ENCODE assay signal across 15 cellular contexts in genomic region chr12:3273409-3273853, GRCh38.
A peak's percentile ranks its signal among the peaks of the same experiment; 100 is the strongest.
DNase-seq lines count a peak whose midpoint lies in the region; ATAC-seq, FAIRE-seq and TF ChIP-seq lines count a peak whose summit lies in the region.
"Had no signal": no experiment of that assay in that cellular context is flagged by ENCODE, and none has a peak within 500 bp of the region (broad histone marks: within the 10 kb centered on the region; RNA-seq: fewer than 3 reads in every experiment).

No MANE protein-coding gene starts in this region.

- H3K4me3 ChIP-seq in right lobe of liver (no peak overlapping the region), HepG2 (replicated peaks in 1 of 3; ENCODE audit: insufficient read depth in 1 of 3, low read depth in 2 of 3, low read length in 3 of 3) (no peak overlapping the region), WERI-Rb-1 (ENCODE audit: low read depth, low read length) (no peak overlapping the region)
- H3K4me3 ChIP-seq: cardiac muscle cell, neural progenitor cell had no signal

- H3K79me2 ChIP-seq in HepG2 (ENCODE audit: insufficient read depth, low read length) = no peaks in the 10 kb centered on the region

- TF ChIP-seq RAD21 in HepG2 (CRISPR knock-in tag; IDR thresholded peaks at IDR 0.05) = no peak

- intact Hi-C loops in right lobe of liver (cut with DNase I) = loop anchor here (5.0 to 10.0 kb wide), 3 partner anchors 69 to 199 kb away; partner anchors contain the start of gene TSPAN9 (in 1 of the 2)
- intact Hi-C loops in HepG2 (cut with micrococcal nuclease; ENCODE audit: unreplicated experiment) = no loop called here
- intact Hi-C loops in left ventricle myocardium superior (cut with micrococcal nuclease) = no loop called here

- no peaks in the 10 kb centered on the region for H3K36me3 ChIP-seq in right lobe of liver
- H3K36me3 ChIP-seq in HepG2 (replicated peaks in 1 of 2; ENCODE audit: control insufficient read depth in 1 of 2, insufficient read depth in 2 of 2, low read length in 2 of 2) = peaks cover 1 to 4% of the 10 kb centered on the region in 2 experiments; a peak in 2 of 5 replicates
- H3K36me3 ChIP-seq in WERI-Rb-1 = peaks cover 77% of the 10 kb centered on the region
- H3K36me3 ChIP-seq: cardiac muscle cell, neural progenitor cell had no signal

- ATAC-seq in right lobe of liver = peak in 3 of 4 donors; percentile 8 to 20 (median 16)
- ATAC-seq in HepG2 = no peak
- peak; percentile 56 for ATAC-seq in left ventricle myocardium superior
- no peak for ATAC-seq in GM21423 (IDR thresholded peaks at IDR 0.05; ENCODE audit: unreplicated experiment)
- ATAC-seq: activated CD4-positive, alpha-beta T cell treated with anti-CD3 and anti-CD28 coated beads for 36 hours had no signal

- no peaks in the 10 kb centered on the region for H3K4me1 ChIP-seq in right lobe of liver
- H3K4me1 ChIP-seq in HepG2 (ENCODE audit: insufficient read depth, low read length) = no peaks in the 10 kb centered on the region

- no TSS peak for BruUV-seq in HepG2 (replicated peaks; lab: Mats Ljungman, UMichigan)

- H3K9me3 ChIP-seq in right lobe of liver (no peaks in the 10 kb centered on the region), HepG2 (ENCODE audit: low read length) (no peaks in the 10 kb centered on the region), WERI-Rb-1 (ENCODE audit: severe bottlenecking) (no peaks in the 10 kb centered on the region)

- no peak overlapping the region for H3K9ac ChIP-seq in HepG2 (ENCODE audit: insufficient read depth, low read depth, low read length)
- H3K9ac ChIP-seq: neural progenitor cell had no signal

- in situ Hi-C loops in HepG2 (cut with HindIII; ENCODE audit: extremely low pct_ligation_motif_present, low pct_unique_long_range_greater_than_20kb) = loop anchor here (5.0 to 10.0 kb wide), 2 partner anchors 141 to 199 kb away; partner anchors contain the start of gene TSPAN9

- DNase-seq in right lobe of liver (no peak), HepG2 (ENCODE audit: low spot score) (no peak), WERI-Rb-1 (no peak), left ventricle myocardium superior (no peak), amniotic stem cell (lab: John Stamatoyannopoulos, UW) (no peak)
- DNase-seq in activated CD4-positive, alpha-beta T cell treated with anti-CD3 and anti-CD28 coated beads, Interleukin-2, amount 50 U/mL, for 48 hours = no peak
- DNase-seq in stimulated activated CD4-positive, alpha-beta T cell treated with anti-CD3 and anti-CD28 coated beads, Interleukin-1b, Interleukin-23, amount 100 ng/mL, for 48 hours = no peak
- DNase-seq: activated CD4-positive, alpha-beta T cell treated with anti-CD3 and anti-CD28 coated beads for 36 hours; endodermal cell; glutamatergic neuron; NCI-H1048; NCI-H345 had no signal

- WGBS in right lobe of liver (ENCODE audit: insufficient coverage, low coverage, low lambda C conversion rate, missing lambda C conversion rate) = no CpG with 5 or more reads among the region's 7 CpGs
- 90% methylated on average over 6 of the region's 7 CpGs for WGBS in HepG2 (ENCODE audit: low lambda C conversion rate)

- H2AFZ ChIP-seq in HepG2 (ENCODE audit: low read length) = no peak overlapping the region
- H2AFZ ChIP-seq: neural progenitor cell had no signal

- H3K4me2 ChIP-seq in HepG2 (ENCODE audit: low read depth, low read length) = no peak overlapping the region
- H3K4me2 ChIP-seq: neural progenitor cell had no signal

- H3K27me3 ChIP-seq in right lobe of liver = no peaks in the 10 kb centered on the region
- H3K27me3 ChIP-seq in HepG2 (ENCODE audit: control insufficient read depth in 1 of 2, insufficient read depth in 2 of 2, low read length in 2 of 2) = no peaks in the 10 kb centered on the region
- no peaks in the 10 kb centered on the region for H3K27me3 ChIP-seq in WERI-Rb-1 (ENCODE audit: insufficient read depth, low read depth, severe bottlenecking)
- H3K27me3 ChIP-seq: cardiac muscle cell, neural progenitor cell had no signal

- H3K27ac ChIP-seq in right lobe of liver = no peak overlapping the region
- H3K27ac ChIP-seq in HepG2 (ENCODE audit: extremely low read length, insufficient read depth, low read length) = no peak overlapping the region
- peak overlapping the region; percentile 40 for H3K27ac ChIP-seq in WERI-Rb-1
- H3K27ac ChIP-seq: cardiac muscle cell, neural progenitor cell had no signal

- FAIRE-seq in HepG2 (lab: Jason Lieb, UNC) = no peak

- TF ChIP-seq CTCF in right lobe of liver (IDR thresholded peaks at IDR 0.05) = no peak
- TF ChIP-seq CTCF in HepG2 (CRISPR knock-in tag; IDR thresholded peaks at IDR 0.05) = no peak
- no peak for TF ChIP-seq CTCF in WERI-Rb-1 (IDR thresholded peaks at IDR 0.05; ENCODE audit: low read depth, low read length)

- peaks cover 17% of the 10 kb centered on the region; the same call in 1 of the 2 replicates for H4K20me1 ChIP-seq in HepG2 (ENCODE audit: insufficient read depth, low read length)

- CTCF ChIA-PET in HepG2 (lab: Yijun Ruan, JAX; ENCODE audit: low intra/inter-chr PET ratio, low total read pairs) = no interaction called here

- TF ChIP-seq POLR2A in right lobe of liver (IDR thresholded peaks at IDR 0.05) = no peak
- TF ChIP-seq POLR2A in HepG2 (IDR thresholded peaks at IDR 0.05; ENCODE audit: insufficient read depth in 1 of 2, low read depth in 2 of 2, low read length in 2 of 2) = no peak

- POLR2A ChIA-PET in HepG2 (lab: Yijun Ruan, JAX) = no interaction called here

- no peak for TF ChIP-seq EP300 in HepG2 (IDR thresholded peaks at IDR 0.05; ENCODE audit: low read depth in 2 of 2, low read length in 2 of 2)
- TF ChIP-seq EP300 in HepG2 (CRISPR knock-in tag; IDR thresholded peaks at IDR 0.05; ENCODE audit: borderline replicate concordance) = no peak

TF ChIP-seq in HepG2, 621 proteins besides CTCF, POLR2A, EP300 and RAD21:
- TF ChIP-seq ZBTB2 (CRISPR knock-in tag; IDR thresholded peaks at IDR 0.05; ENCODE audit: low read depth) (no peak), SIN3A (IDR thresholded peaks at IDR 0.05; ENCODE audit: borderline replicate concordance, low read depth, low read length) (no peak), ZNF639 (CRISPR knock-in tag; conservative IDR thresholded peaks at IDR 0.05) (no peak), ZNF597 (CRISPR knock-in tag; IDR thresholded peaks at IDR 0.05) (no peak), NFE2L2 (IDR thresholded peaks at IDR 0.05; ENCODE audit: low read length) (no peak), TFE3 (CRISPR knock-in tag; IDR thresholded peaks at IDR 0.05) (no peak), CREBL2 (CRISPR knock-in tag; IDR thresholded peaks at IDR 0.05; ENCODE audit: borderline replicate concordance) (no peak), NRL (CRISPR knock-in tag; IDR thresholded peaks at IDR 0.05; ENCODE audit: borderline replicate concordance) (no peak), ARNTL (CRISPR knock-in tag; IDR thresholded peaks at IDR 0.05) (no peak)

Comparison
In these comparisons a context has a peak if more than half of its experiments do, and no peak if none do; other contexts are left out.
1. ATAC-seq: peak in right lobe of liver (3 of 4) and left ventricle myocardium superior (single experiment); none in HepG2 (single experiment) and GM21423 (single experiment).
2. intact Hi-C loops: an anchor here in right lobe of liver (5.0 to 10.0 kb wide); none called in HepG2 and left ventricle myocardium superior.